Comparison of ENCODE assay signal across 8 cellular contexts in the genomic region with DNA sequence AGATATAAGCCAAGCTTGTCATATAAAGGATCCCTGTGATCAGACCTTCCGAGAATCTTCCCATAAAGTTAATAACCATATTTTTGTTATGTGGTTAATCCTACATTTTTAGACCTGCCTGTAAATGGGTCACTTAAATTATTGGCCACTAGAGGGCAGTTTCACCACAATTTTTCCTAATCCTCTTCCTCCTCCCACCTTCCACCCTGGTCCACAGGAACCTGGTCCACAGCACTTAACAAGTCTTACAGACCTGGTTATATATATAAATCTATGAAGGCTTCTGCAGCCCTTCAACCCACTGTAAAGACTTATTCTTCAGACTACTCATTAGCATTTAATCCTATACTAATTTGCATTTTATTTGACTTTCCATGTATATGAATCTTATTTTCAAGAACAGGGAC. TPM values are rescaled to one million over a fixed set of nuclear protein-coding genes. Genes with fewer than 3 reads are reported as not detected.
DNase-seq lines count a peak whose midpoint lies in the region; ATAC-seq and TF ChIP-seq lines count a peak whose summit lies in the region.

No MANE protein-coding gene starts in this region.

- no peaks in the 10 kb centered on the region for H3K79me1 ChIP-seq in trophoblast cell (ENCODE audit: low read length)

- no peaks in the 10 kb centered on the region for H3K27me3 ChIP-seq in trophoblast cell (ENCODE audit: insufficient read depth, low read length)

- ATAC-seq in SK-N-SH treated with all-trans-retinoic acid at 6 μM for 48 hours (peak; percentile 67), GM21576 (IDR thresholded peaks at IDR 0.05; ENCODE audit: unreplicated experiment) (no peak)

- H3K9me3 ChIP-seq in trophoblast cell (ENCODE audit: insufficient read depth, low read depth, low read length) = no peaks in the 10 kb centered on the region

- H2BK120ac ChIP-seq in trophoblast cell (ENCODE audit: insufficient read depth, low read length, poor library complexity) = no peak overlapping the region

- H3K9ac ChIP-seq in trophoblast cell (ENCODE audit: low read length) = no peak overlapping the region

- H4K8ac ChIP-seq in trophoblast cell (ENCODE audit: low read depth, low read length) = no peak overlapping the region

- DNase-seq in ACHN (peak; percentile 57), GF-D8 (lab: John Stamatoyannopoulos, UW) (peak; percentile 33), M059J (ENCODE audit: low read depth) (peak; percentile 65), fibroblast of pulmonary artery (ENCODE audit: low read depth) (peak; percentile 67), trophoblast cell (peak; percentile 12 to 82), coronary artery (ENCODE audit: low spot score) (no peak)

- in situ Hi-C loops in ACHN (cut with HindIII; ENCODE audit: low pct_ligation_motif_present, low pct_unique_long_range_greater_than_20kb, low sequenced_read_pairs) = no loop called here

- no peaks in the 10 kb centered on the region for H3K4me1 ChIP-seq in trophoblast cell (ENCODE audit: control insufficient read depth in 1 of 2, insufficient read depth in 2 of 2, low read length in 2 of 2)

- no peak overlapping the region for H3K4ac ChIP-seq in trophoblast cell (ENCODE audit: low read depth, low read length)

- H3K4me3 ChIP-seq in fibroblast of pulmonary artery (replicated peaks; ENCODE audit: low read depth, low read length) (no peak overlapping the region), trophoblast cell (ENCODE audit: low read depth, low read length) (no peak overlapping the region), coronary artery (no peak overlapping the region)

- no peak overlapping the region for H3K23ac ChIP-seq in trophoblast cell (ENCODE audit: low read length)

- H2BK12ac ChIP-seq in trophoblast cell (ENCODE audit: low read length) = no peak overlapping the region

- H3K27ac ChIP-seq in trophoblast cell (ENCODE audit: low read depth, low read length) (no peak overlapping the region), coronary artery (no peak overlapping the region)

- no peak overlapping the region for H3K14ac ChIP-seq in trophoblast cell (ENCODE audit: low read length)

- no peaks in the 10 kb centered on the region for H3K36me3 ChIP-seq in trophoblast cell (ENCODE audit: control insufficient read depth in 1 of 2, insufficient read depth in 2 of 2, low read length in 2 of 2)

- H2BK5ac ChIP-seq in trophoblast cell (ENCODE audit: low read depth, low read length, poor library complexity) = no peak overlapping the region

- peak; percentile 65 for TF ChIP-seq CTCF in fibroblast of pulmonary artery (IDR thresholded peaks at IDR 0.05; ENCODE audit: low read length, missing control alignments)
- no peak for TF ChIP-seq CTCF in coronary artery (IDR thresholded peaks at IDR 0.05)

- WGBS in trophoblast cell (ENCODE audit: extremely low coverage, insufficient coverage, insufficient read length) = no CpG with 5 or more reads among the region's 1 CpG

- no peak overlapping the region for H4K12ac ChIP-seq in trophoblast cell (ENCODE audit: low read depth, low read length)

- H3K18ac ChIP-seq in trophoblast cell (ENCODE audit: low read length) = no peak overlapping the region

- no peaks in the 10 kb centered on the region for H3K79me2 ChIP-seq in trophoblast cell (ENCODE audit: control insufficient read depth, insufficient read depth, low read length, poor library complexity)

- H4K91ac ChIP-seq in trophoblast cell (ENCODE audit: low read depth, low read length) = no peak overlapping the region

- H3K4me2 ChIP-seq in trophoblast cell (ENCODE audit: low read length) = no peak overlapping the region

- no peak overlapping the region for H2AK5ac ChIP-seq in trophoblast cell (ENCODE audit: low read length)

- no peak overlapping the region for H2AFZ ChIP-seq in trophoblast cell (ENCODE audit: insufficient read depth, low read length, poor library complexity)

TF ChIP-seq in SK-N-SH treated with all-trans-retinoic acid at 6 μM for 48 hours, 23 proteins besides CTCF, POLR2A, EP300 and RAD21:
- no peak for TF ChIP-seq ZFP30 (CRISPR knock-in tag; IDR thresholded peaks at IDR 0.05)
- no peak for TF ChIP-seq BACH2 (CRISPR knock-in tag; IDR thresholded peaks at IDR 0.05; ENCODE audit: borderline replicate concordance)
- no peak for TF ChIP-seq ARNTL (CRISPR knock-in tag; IDR thresholded peaks at IDR 0.05; ENCODE audit: borderline replicate concordance, low read depth)

RNA-seq across cellular contexts. Expression of gene MRS2, which starts 28.3 kb away (rescaled TPM):
- 44.8 and 57.8 TPM in 2 replicates for total RNA-seq in M059J (2014; rRNA removed; shearing (Covaris generic))
- 20.4 and 21.3 TPM in 2 replicates for polyA plus RNA-seq in trophoblast cell (2013)

RNA-seq across cellular contexts. Expression of gene GPLD1, which starts 58.3 kb away (rescaled TPM):
- 0.22 TPM in 1 of 2 replicates, not detected in the other for total RNA-seq in M059J (2014; rRNA removed; shearing (Covaris generic))
- 0.61 and 0.68 TPM in 2 replicates for polyA plus RNA-seq in trophoblast cell (2013)
